In genomic region chr9:75451045-75451444, GRCh38 we compare ENCODE assay signal across 1 cellular context.
TF ChIP-seq lines count a peak whose summit lies in the region.

No MANE protein-coding gene starts in this region.

TF ChIP-seq in GM23338, 12 proteins besides CTCF, POLR2A, EP300 and RAD21 (continued from another document):
- TF ChIP-seq ZNF462 (CRISPR knock-in tag; IDR thresholded peaks at IDR 0.05) (no peak), JUNB (IDR thresholded peaks at IDR 0.05; ENCODE audit: unreplicated experiment) (no peak), CREB1 (CRISPR knock-in tag; IDR thresholded peaks at IDR 0.05; ENCODE audit: low read depth) (no peak), POLR2AphosphoS5 (IDR thresholded peaks at IDR 0.05; ENCODE audit: low read depth) (no peak), ZNF331 (CRISPR knock-in tag; IDR thresholded peaks at IDR 0.05; ENCODE audit: low read depth) (no peak)
TF ChIP-seq in GM23338: peak in this region for 0.
